In genomic region chr3:160003520-160004128, GRCh38 we compare ENCODE assay signal across 8 cellular contexts. TPM values are rescaled to one million over a fixed set of nuclear protein-coding genes. Genes with fewer than 3 reads are reported as not detected.
DNase-seq lines count a peak whose midpoint lies in the region; ATAC-seq and TF ChIP-seq lines count a peak whose summit lies in the region.

No MANE protein-coding gene starts in this region.

- DNase-seq in ACHN (peak; percentile 62), HCEC 1CT (peak; percentile 58), Kasumi-1 (lab: John Stamatoyannopoulos, UW) (peak; percentile 41 to 62), SK-N-DZ (ENCODE audit: low spot score) (peak; percentile 79), cerebellum (ENCODE audit: low spot score) (peak; percentile 30), lung (ENCODE audit: low spot score) (peak; percentile 39), upper lobe of left lung (peak in 1 of 2 donors; percentile 66)

- no peaks in the 10 kb centered on the region for H3K27me3 ChIP-seq in lung (ENCODE audit: control insufficient read depth, insufficient read depth)
- H3K27me3 ChIP-seq in upper lobe of left lung: no peaks in the 10 kb centered on the region

- no peak for TF ChIP-seq POLR2A in upper lobe of left lung (IDR thresholded peaks at IDR 0.05)

- TF ChIP-seq CTCF in GM12872 (IDR thresholded peaks at IDR 0.05; ENCODE audit: insufficient read depth, low read depth, low read length) (peak; percentile 82), lung (IDR thresholded peaks at IDR 0.05; ENCODE audit: control extremely low read depth, extremely low read depth) (peak; percentile 44), upper lobe of left lung (IDR thresholded peaks at IDR 0.05) (peak; percentile 35 to 64 (median 53))

- no peak overlapping the region for H3K27ac ChIP-seq in lung (ENCODE audit: low read depth in 1 of 2, low read length in 1 of 2)
- H3K27ac ChIP-seq in upper lobe of left lung: no peak overlapping the region

- TF ChIP-seq EP300 in upper lobe of left lung (IDR thresholded peaks at IDR 0.05): no peak

- H3K4me3 ChIP-seq in lung: no peak overlapping the region
- no peak overlapping the region for H3K4me3 ChIP-seq in upper lobe of left lung

- ATAC-seq in lung (ENCODE audit: insufficient read depth, low FRiP score): peak; percentile 70
- peak; percentile 68 to 77 for ATAC-seq in upper lobe of left lung (ENCODE audit: low FRiP score in 2 of 2)

- no peaks in the 10 kb centered on the region for H3K4me1 ChIP-seq in lung (ENCODE audit: control insufficient read depth in 2 of 2, insufficient read depth in 2 of 2, low read length in 2 of 2)
- no peaks in the 10 kb centered on the region for H3K4me1 ChIP-seq in upper lobe of left lung

- in situ Hi-C loops in ACHN (cut with HindIII; ENCODE audit: low pct_ligation_motif_present, low pct_unique_long_range_greater_than_20kb, low sequenced_read_pairs): no loop called here

- H3K36me3 ChIP-seq in lung (ENCODE audit: control insufficient read depth in 2 of 2, insufficient read depth in 2 of 2, low read length in 2 of 2): no peaks in the 10 kb centered on the region
- H3K36me3 ChIP-seq in upper lobe of left lung: no peaks in the 10 kb centered on the region

- 7 to 12% methylated on average over 2 of the region's 2 CpGs for WGBS in lung, 2 donors
- 3 to 18% methylated on average over 2 of the region's 2 CpGs for WGBS in upper lobe of left lung, 2 donors

- no peaks in the 10 kb centered on the region for H3K9me3 ChIP-seq in lung (ENCODE audit: control insufficient read depth in 2 of 2, insufficient read depth in 1 of 2, low read length in 1 of 2)
- H3K9me3 ChIP-seq in upper lobe of left lung: no peaks in the 10 kb centered on the region

RNA-seq across cellular contexts. Expression of gene IL12A, which starts 15.0 kb away (rescaled TPM):
- polyA plus RNA-seq in SK-N-DZ (2014; cell fraction: cytosol; rRNA removed): 2.8 and 3.7 TPM in 2 replicates
- 3.6 and 6.0 TPM in 2 replicates for polyA plus RNA-seq in SK-N-DZ (2014; cell fraction: nucleus; rRNA removed)
- 1.1 TPM for total RNA-seq in cerebellum
- total RNA-seq in lung: 1 to 10 TPM in 1 of 2 donors, under 1 TPM in 1; 0.67 to 3.3 TPM
- 1 to 10 TPM in 1 of 2 donors, under 1 TPM in 1; 0.93 to 2.9 TPM for polyA plus RNA-seq in lung
- 1 to 10 TPM in 3 of 6 donors, under 1 TPM in 2, not detected in 1; 0.52 to 7.3 (median 1.2) TPM for total RNA-seq in upper lobe of left lung
